In the genomic region with DNA sequence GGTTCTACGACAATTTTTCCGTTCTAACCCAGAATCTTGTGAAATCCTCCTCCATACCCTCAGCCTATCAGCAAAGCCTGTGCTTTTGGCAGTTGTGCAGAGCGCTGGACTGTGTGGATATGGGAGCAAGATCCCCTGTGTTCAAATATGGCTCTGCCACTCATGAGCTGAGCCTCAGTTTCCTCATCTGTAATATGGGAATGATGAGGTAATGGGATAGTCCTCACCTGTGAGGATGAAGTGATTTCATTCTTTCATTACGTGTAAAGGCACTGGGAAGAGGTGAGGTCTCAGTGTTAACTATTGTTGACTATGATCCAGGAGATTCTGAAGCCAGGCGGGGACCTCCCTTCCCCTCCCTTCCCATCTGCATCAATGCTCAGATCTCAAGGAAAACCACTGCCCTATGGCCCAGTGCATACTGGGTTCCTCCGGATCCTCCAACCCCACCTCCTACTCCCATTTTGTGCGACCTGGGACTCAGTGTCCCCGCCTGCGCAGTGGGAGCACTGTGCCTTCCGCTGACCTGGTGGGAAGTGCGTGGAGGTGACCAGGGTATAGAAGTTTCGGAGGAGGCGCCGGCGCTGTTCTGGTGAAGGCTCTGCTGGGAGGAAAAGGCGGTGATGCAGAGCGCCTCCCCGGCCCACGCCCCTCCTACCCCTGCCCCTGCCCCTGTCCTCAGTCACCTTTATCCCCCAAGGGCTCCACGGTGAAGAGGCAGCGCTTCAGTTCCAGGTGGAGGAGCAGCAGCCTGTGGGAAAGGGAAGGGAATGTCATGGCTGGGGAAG, we compare ENCODE assay signal across 8 cellular contexts. TPM values are rescaled to one million over a fixed set of nuclear protein-coding genes. Genes with fewer than 3 reads are reported as not detected.
DNase-seq lines count a peak whose midpoint lies in the region; ATAC-seq and TF ChIP-seq lines count a peak whose summit lies in the region.

No MANE protein-coding gene starts in this region.

- H2AFZ ChIP-seq in PC-3 (ENCODE audit: low read length): peak overlapping the region; percentile 96; the same call in 1 of the 2 replicates

- intact Hi-C loops in Caco-2 (cut with micrococcal nuclease; ENCODE audit: unreplicated experiment): no loop called here
- intact Hi-C loops in PC-3 (cut with micrococcal nuclease): loop anchor here (5.0 kb wide), 2 partner anchors 116 to 131 kb away; a partner anchor contains a TSS
- intact Hi-C loops in psoas muscle (cut with DNase I): loop anchor here in 1 of 2 donors (5.0 to 10.0 kb wide), 3 partner anchors 41 to 123 kb away; a partner anchor contains a TSS

- H3K9ac ChIP-seq in PC-3 (ENCODE audit: low read length): no peak overlapping the region

- 83 to 84% (median 84%) methylated on average over 18 to 21 of the region's 21 CpGs for WGBS in psoas muscle, 3 donors

- H3K27me3 ChIP-seq in Caco-2 (replicated peaks; ENCODE audit: control insufficient read depth, insufficient read depth, low read length) (no peaks in the 10 kb centered on the region), PC-3 (ENCODE audit: low read length) (no peaks in the 10 kb centered on the region), psoas muscle (ENCODE audit: insufficient read depth in 3 of 3, low read length in 2 of 3) (no peaks in the 10 kb centered on the region)

- peak overlapping the region; percentile 85 for H3K4me3 ChIP-seq in Caco-2 (ENCODE audit: low read depth, low read length)
- H3K4me3 ChIP-seq in PC-3 (ENCODE audit: low read length): peak overlapping the region; percentile 77; the same call in 1 of the 2 replicates
- H3K4me3 ChIP-seq in psoas muscle: peak overlapping the region; percentile 90

- no peaks in the 10 kb centered on the region for H3K79me2 ChIP-seq in PC-3 (ENCODE audit: low read length)

- no peaks in the 10 kb centered on the region for H4K20me1 ChIP-seq in PC-3 (ENCODE audit: low read length)

- H3K36me3 ChIP-seq in Caco-2 (ENCODE audit: control insufficient read depth, insufficient read depth, low read length) (no peaks in the 10 kb centered on the region), PC-3 (ENCODE audit: low read depth, low read length) (peaks cover 13% of the 10 kb centered on the region), psoas muscle (ENCODE audit: insufficient read depth in 1 of 2, low read depth in 1 of 2) (peaks cover 0 to 44% of the 10 kb centered on the region in 2 donors)

- H3K36me3 Mint-ChIP-seq in Caco-2 (ENCODE audit: insufficient read depth, unreplicated experiment): peaks cover 42% of the 10 kb centered on the region

- POLR2A ChIA-PET in Caco-2 (lab: Charles Lee) (interaction anchor here (0.6 kb wide), 2 partner anchors 109 to 122 kb away, joined by 4 read pairs; no protein-coding TSS in a partner anchor), PC-3 (lab: Charles Lee; ENCODE audit: unreplicated experiment) (no interaction called here)

- CTCF ChIA-PET in Caco-2 (lab: Charles Lee): interaction anchor here (0.6 kb wide), 2 partner anchors 40 to 592 kb away, joined by 3 read pairs; no protein-coding TSS in a partner anchor
- CTCF ChIA-PET in PC-3 (lab: Charles Lee): no interaction called here

- H3K4me2 ChIP-seq in PC-3 (ENCODE audit: low read length): peak overlapping the region; percentile 91; the same call in 1 of the 2 replicates

- no peak overlapping the region for H3K27ac ChIP-seq in PC-3 (ENCODE audit: low read length)
- H3K27ac ChIP-seq in psoas muscle: peak overlapping the region; percentile 88

- BruUV-seq in Caco-2 (replicated peaks; lab: Mats Ljungman, UMichigan) (no TSS peak), PC-3 (replicated peaks; lab: Mats Ljungman, UMichigan) (no TSS peak)

- no peaks in the 10 kb centered on the region for H3K4me1 Mint-ChIP-seq in Caco-2 (ENCODE audit: low read depth, unreplicated experiment)

- no peak for DNase-seq in Caco-2
- DNase-seq in PC-3: no peak
- DNase-seq in psoas muscle: no peak
- no peak for DNase-seq in central memory CD4-positive, alpha-beta T cell
- DNase-seq in epidermal melanocyte (ENCODE audit: insufficient read length, low spot score): no peak

- TF ChIP-seq CTCF in Caco-2 (IDR thresholded peaks at IDR 0.05; ENCODE audit: insufficient read depth in 1 of 2, low read depth in 1 of 2, low read length in 1 of 2, severe bottlenecking in 1 of 2, unreplicated experiment in 1 of 2) (no peak), PC-3 (conservative IDR thresholded peaks at IDR 0.05; ENCODE audit: low read depth, low read length) (no peak), psoas muscle (IDR thresholded peaks at IDR 0.05) (no peak)

- ATAC-seq in PC-3: peak; percentile 2
- ATAC-seq in esophagus mucosa: peak; percentile 3
- no peak for ATAC-seq in psoas muscle
- no peak for ATAC-seq in HG03135 (IDR thresholded peaks at IDR 0.05; ENCODE audit: unreplicated experiment)
- no peak for ATAC-seq in GM21717 (IDR thresholded peaks at IDR 0.05; ENCODE audit: unreplicated experiment)

- H3K9me3 Mint-ChIP-seq in Caco-2 (ENCODE audit: unreplicated experiment): no peaks in the 10 kb centered on the region

- H3K4me1 ChIP-seq in Caco-2 (peaks cover 5% of the 10 kb centered on the region; the same call in 1 of the 2 replicates), PC-3 (ENCODE audit: insufficient read depth, low read length) (peaks cover 13% of the 10 kb centered on the region), psoas muscle (peaks cover 11% of the 10 kb centered on the region)

- peak overlapping the region; percentile 63 for H3K27ac Mint-ChIP-seq in Caco-2 (ENCODE audit: unreplicated experiment)

- H3F3A ChIP-seq in PC-3 (ENCODE audit: low read length, unreplicated experiment): peaks cover 7% of the 10 kb centered on the region

- no peaks in the 10 kb centered on the region for H3K27me3 Mint-ChIP-seq in Caco-2 (ENCODE audit: insufficient read depth, unreplicated experiment)

- no peaks in the 10 kb centered on the region for H3K9me2 ChIP-seq in PC-3 (replicated peaks; ENCODE audit: low read length)

- H3K4me3 Mint-ChIP-seq in Caco-2 (ENCODE audit: unreplicated experiment): peak overlapping the region; percentile 91

- no peaks in the 10 kb centered on the region for H3K9me3 ChIP-seq in Caco-2
- no peaks in the 10 kb centered on the region for H3K9me3 ChIP-seq in PC-3 (ENCODE audit: low read length)
- H3K9me3 ChIP-seq in psoas muscle: no peaks in the 10 kb centered on the region

RNA-seq across cellular contexts. Expression of a gene that starts 5.0 kb away (rescaled TPM):
- 0.75 and 0.93 TPM in 2 replicates for total RNA-seq in Caco-2 (2022)
- total RNA-seq in PC-3 (2014; rRNA removed): 9.4 and 10.9 TPM in 2 replicates
- total RNA-seq in esophagus mucosa: 8.3 TPM
- total RNA-seq in psoas muscle: 10 to 100 TPM; 20.9 to 33.7 (median 25.2) TPM
- 10 to 100 TPM; 15.9 to 38.8 (median 28.6) TPM for polyA plus RNA-seq in psoas muscle

RNA-seq across cellular contexts. Expression of a gene that starts 10.0 kb away (rescaled TPM):
- total RNA-seq in Caco-2 (2022) (102 and 104 TPM in 2 replicates), PC-3 (2014; rRNA removed) (47.5 and 54.9 TPM in 2 replicates), esophagus mucosa (25.6 TPM), psoas muscle (10 to 100 TPM; 43.0 to 97.8 (median 69.7) TPM)
- polyA plus RNA-seq in psoas muscle: 100 to 1,000 TPM in 1 of 3 donors, 10 to 100 TPM in 2; 24.5 to 125 (median 92.5) TPM

RNA-seq across cellular contexts. Expression of a gene that starts 41.3 kb away (rescaled TPM):
- total RNA-seq in Caco-2 (2022) (107 and 126 TPM in 2 replicates), PC-3 (2014; rRNA removed) (143 and 159 TPM in 2 replicates), esophagus mucosa (54.0 TPM), psoas muscle (100 to 1,000 TPM in 1 of 4 donors, 10 to 100 TPM in 3; 79.1 to 102 (median 84.3) TPM)
- polyA plus RNA-seq in psoas muscle: 10 to 100 TPM; 58.2 to 81.7 (median 69.6) TPM

RNA-seq across cellular contexts. Expression of a gene that starts 42.9 kb away (rescaled TPM):
- total RNA-seq in Caco-2 (2022): 209 and 224 TPM in 2 replicates
- total RNA-seq in PC-3 (2014; rRNA removed): 138 and 148 TPM in 2 replicates
- 58.5 TPM for total RNA-seq in esophagus mucosa
- total RNA-seq in psoas muscle: 100 to 1,000 TPM in 3 of 4 donors, 10 to 100 TPM in 1; 93.2 to 189 (median 151) TPM
- 100 to 1,000 TPM in 2 of 3 donors, 10 to 100 TPM in 1; 72.1 to 122 (median 106) TPM for polyA plus RNA-seq in psoas muscle

RNA-seq across cellular contexts. Expression of a gene that starts 45.0 kb away (rescaled TPM):
- total RNA-seq in Caco-2 (2022) (not detected in 2 replicates), PC-3 (2014; rRNA removed) (not detected in 2 replicates), esophagus mucosa (0.12 TPM), psoas muscle (under 1 TPM in 1 of 4 donors, not detected in 3; 0.24 TPM)
- polyA plus RNA-seq in psoas muscle: under 1 TPM; 0.18 to 0.27 (median 0.18) TPM

Comparison
In these comparisons a context has a peak if more than half of its experiments do, and no peak if none do; other contexts are left out.
1. ATAC-seq: peak in PC-3 (single experiment) and esophagus mucosa (single experiment); none in psoas muscle (0 of 4), HG03135 (single experiment) and GM21717 (single experiment).
2. Peak in every context shown above with its lines, with median percentiles within 50 percentile points of each other: H3K4me3 ChIP-seq.